Comparison of ENCODE assay signal across 16 cellular contexts in the genomic region with DNA sequence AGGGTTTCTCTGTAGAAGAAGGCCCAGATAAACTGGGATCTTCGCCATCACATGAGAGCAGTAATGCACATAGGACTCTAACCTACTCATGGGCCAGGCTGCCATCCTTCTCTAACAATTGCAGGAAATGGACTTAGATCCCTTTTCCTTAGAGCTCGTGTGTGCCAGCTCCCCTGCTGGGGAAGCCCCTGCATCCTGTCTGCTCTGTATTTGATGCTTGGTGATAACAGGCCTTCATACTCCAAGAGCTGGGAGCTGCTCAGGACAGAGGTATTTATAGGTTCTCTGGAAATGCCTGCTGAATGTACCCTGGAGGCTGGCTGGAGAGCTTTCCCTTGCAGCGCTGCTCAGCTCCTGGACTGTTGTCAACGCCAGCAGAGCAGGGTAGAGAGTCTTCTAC.
DNase-seq lines count a peak whose midpoint lies in the region; ATAC-seq and TF ChIP-seq lines count a peak whose summit lies in the region.
"Had no signal": no experiment of that assay in that cellular context is flagged by ENCODE, and none has a peak within 500 bp of the region (broad histone marks: within the 10 kb centered on the region; RNA-seq: fewer than 3 reads in every experiment).

No MANE protein-coding gene starts in this region.

- H2AFZ ChIP-seq in H9 (ENCODE audit: low read length), result no peak overlapping the region

- H3K4me1 Mint-ChIP-seq in H9, result peaks cover 9 to 11% of the 10 kb centered on the region in 2 experiments
- H3K4me1 Mint-ChIP-seq: CD14-positive monocyte had no signal

- no peaks in the 10 kb centered on the region for H3K23me2 ChIP-seq in H9 (ENCODE audit: insufficient read length, low read depth, low read length, poor library complexity, severe bottlenecking)

- no peaks in the 10 kb centered on the region for H3K9me3 Mint-ChIP-seq in H9
- H3K9me3 Mint-ChIP-seq: activated naive CD4-positive, alpha-beta T cell treated with anti-CD3 and anti-CD28 coated beads, Interleukin-2, amount 10 ng/mL, durations not matched to agents 7 days and 5 days; natural killer cell had no signal

- H3K4me3 ChIP-seq in right cardiac atrium (ENCODE audit: low read length), result no peak overlapping the region
- H3K4me3 ChIP-seq in effector memory CD4-positive, alpha-beta T cell (ENCODE audit: insufficient read depth, low read depth, low read length, poor library complexity, severe bottlenecking), result no peak overlapping the region
- H3K4me3 ChIP-seq: right lobe of liver, SJCRH30, upper lobe of left lung had no signal

- H4K5ac ChIP-seq in H9 (ENCODE audit: insufficient read length, low read depth, low read length), result no peak overlapping the region

- no peak for TF ChIP-seq CTCF in H9 (conservative IDR thresholded peaks at IDR 0.05)

- no peak overlapping the region for H3T11ph ChIP-seq in H9 (ENCODE audit: low read length)

- H2BK5ac ChIP-seq in H9 (ENCODE audit: insufficient read length, low read length), result no peak overlapping the region

- no CpG with 5 or more reads among the region's 4 CpGs for WGBS in H9 (ENCODE audit: extremely low coverage, insufficient read length, low lambda C conversion rate)
- 50% methylated on average over 4 of the region's 4 CpGs for WGBS in right cardiac atrium

- H2BK120ac ChIP-seq in H9 (ENCODE audit: low read depth, low read length, poor library complexity, severe bottlenecking), result no peak overlapping the region

- H3K18ac ChIP-seq in H9 (ENCODE audit: insufficient read length, low read depth, low read length), result no peak overlapping the region

- no peak overlapping the region for H2BK20ac ChIP-seq in H9 (ENCODE audit: low read depth, low read length, poor library complexity, severe bottlenecking)

- no peak overlapping the region for H4K8ac ChIP-seq in H9 (replicated peaks; ENCODE audit: insufficient read length, low read depth, low read length)

- H3K27ac ChIP-seq in H9 (ENCODE audit: insufficient read length, low read depth, low read length) (no peak overlapping the region), right cardiac atrium (ENCODE audit: low read length) (no peak overlapping the region)
- no peak overlapping the region for H3K27ac ChIP-seq in effector memory CD4-positive, alpha-beta T cell (ENCODE audit: insufficient read depth, low read length, poor library complexity, severe bottlenecking)
- H3K27ac ChIP-seq: right lobe of liver, SJCRH30, upper lobe of left lung had no signal

- H3K79me1 ChIP-seq in H9 (ENCODE audit: insufficient read depth, low read depth, low read length, poor library complexity, severe bottlenecking), result no peaks in the 10 kb centered on the region

- H3K4me1 ChIP-seq in H9 (ENCODE audit: insufficient read depth, low read length) (no peaks in the 10 kb centered on the region), right cardiac atrium (ENCODE audit: control insufficient read depth, insufficient read depth, low read length) (peaks cover 4% of the 10 kb centered on the region)
- no peaks in the 10 kb centered on the region for H3K4me1 ChIP-seq in effector memory CD4-positive, alpha-beta T cell (ENCODE audit: control insufficient read depth, insufficient read depth, low read length, poor library complexity, severe bottlenecking)
- H3K4me1 ChIP-seq: right lobe of liver, SJCRH30, upper lobe of left lung had no signal

- H3K27me3 Mint-ChIP-seq in H9 (ENCODE audit: low read depth), result peaks cover 91% of the 10 kb centered on the region

- no peaks in the 10 kb centered on the region for H3K9me3 ChIP-seq in H9 (ENCODE audit: control insufficient read depth, low read depth, low read length)
- H3K9me3 ChIP-seq in right cardiac atrium (ENCODE audit: control insufficient read depth, low read length), result no peaks in the 10 kb centered on the region
- H3K9me3 ChIP-seq in effector memory CD4-positive, alpha-beta T cell (ENCODE audit: control insufficient read depth, low read length), result no peaks in the 10 kb centered on the region
- H3K9me3 ChIP-seq: right lobe of liver, SJCRH30, upper lobe of left lung had no signal

- no peak overlapping the region for H3K9ac ChIP-seq in H9 (ENCODE audit: extremely low read depth, insufficient read length, low read length)

- intact Hi-C loops in right cardiac atrium (cut with DNase I) (no loop called here), sciatic nerve (cut with DNase I) (no loop called here)

- H3K4me3 Mint-ChIP-seq in H9, result no peak overlapping the region
- H3K4me3 Mint-ChIP-seq: activated naive CD4-positive, alpha-beta T cell treated with anti-CD3 and anti-CD28 coated beads, Interleukin-2, amount 10 ng/mL, durations not matched to agents 7 days and 5 days; CD14-positive monocyte; natural killer cell had no signal

- H3K27ac Mint-ChIP-seq in H9, result no peak overlapping the region
- H3K27ac Mint-ChIP-seq: activated naive CD4-positive, alpha-beta T cell treated with anti-CD3 and anti-CD28 coated beads, Interleukin-2, amount 10 ng/mL, durations not matched to agents 7 days and 5 days; CD14-positive monocyte; natural killer cell had no signal

- H3K4me2 ChIP-seq in H9 (ENCODE audit: insufficient read depth, insufficient read length, low read length), result no peak overlapping the region

- H3K14ac ChIP-seq in H9 (ENCODE audit: insufficient read depth, low read length), result no peak overlapping the region

- H3K4ac ChIP-seq in H9 (ENCODE audit: low read depth, low read length), result no peak overlapping the region

- no peak overlapping the region for H3K23ac ChIP-seq in H9 (ENCODE audit: insufficient read length, low read depth, low read length)

- H3K36me3 ChIP-seq in effector memory CD4-positive, alpha-beta T cell (ENCODE audit: control insufficient read depth, insufficient read depth, low read length), result no peaks in the 10 kb centered on the region
- H3K36me3 ChIP-seq: right lobe of liver, SJCRH30, upper lobe of left lung had no signal

- H3K79me2 ChIP-seq in H9 (ENCODE audit: insufficient read depth, low read length), result no peaks in the 10 kb centered on the region

- H4K20me1 ChIP-seq in H9 (ENCODE audit: control insufficient read depth, insufficient read depth, insufficient read length), result no peaks in the 10 kb centered on the region

- no peak overlapping the region for H2BK12ac ChIP-seq in H9 (ENCODE audit: insufficient read length, low read depth, low read length)

- H2AK5ac ChIP-seq in H9 (ENCODE audit: insufficient read length, low read length), result no peak overlapping the region

- no peak overlapping the region for H4K91ac ChIP-seq in H9 (ENCODE audit: insufficient read length, low read depth, low read length)

- peaks cover 26% of the 10 kb centered on the region; the same call in 1 of the 2 replicates for H3K27me3 ChIP-seq in H9 (ENCODE audit: insufficient read depth, low read length)
- H3K27me3 ChIP-seq in right cardiac atrium (ENCODE audit: control insufficient read depth, insufficient read depth), result no peaks in the 10 kb centered on the region
- H3K27me3 ChIP-seq in effector memory CD4-positive, alpha-beta T cell (replicated peaks; ENCODE audit: control insufficient read depth, insufficient read depth, low read length, poor library complexity, severe bottlenecking), result no peaks in the 10 kb centered on the region
- H3K27me3 ChIP-seq: right lobe of liver, SJCRH30, upper lobe of left lung had no signal

- no peaks in the 10 kb centered on the region for H3K36me3 Mint-ChIP-seq in H9 (ENCODE audit: insufficient read depth in 1 of 3, low read depth in 3 of 3)
- H3K36me3 Mint-ChIP-seq: activated naive CD4-positive, alpha-beta T cell treated with anti-CD3 and anti-CD28 coated beads, Interleukin-2, amount 10 ng/mL, durations not matched to agents 7 days and 5 days; CD14-positive monocyte; natural killer cell had no signal

- H2BK15ac ChIP-seq in H9 (ENCODE audit: low read depth, low read length), result no peak overlapping the region

- ATAC-seq in SK-N-SH treated with all-trans-retinoic acid at 6 μM for 48 hours (peak; percentile 97), right cardiac atrium (peak; percentile 70 to 92), sciatic nerve (peak; percentile 62)
- ATAC-seq: natural killer cell had no signal

- DNase-seq in H9 (peak; percentile 31), right cardiac atrium (peak in 2 of 3 donors; percentile 40 to 54), sciatic nerve (ENCODE audit: low spot score) (no peak), medulla oblongata (ENCODE audit: extremely low spot score) (no peak)
- DNase-seq in effector memory CD4-positive, alpha-beta T cell, result no peak
- no peak for DNase-seq in activated CD4-positive, CD25-positive, alpha-beta regulatory T cell treated with anti-CD3 and anti-CD28 coated beads, Interleukin-2, amount 50 U/mL, for 72 hours
- DNase-seq: activated naive CD4-positive, alpha-beta T cell treated with anti-CD3 and anti-CD28 coated beads, Interleukin-2, amount 10 ng/mL, durations not matched to agents 7 days and 5 days; GDM1; kidney glomerular epithelial cell; natural killer cell; right lobe of liver; SJCRH30; stimulated activated CD4-positive, alpha-beta T cell treated with anti-CD3 and anti-CD28 coated beads, Interleukin-4, amount 100 ng/mL, for 4 hours had no signal

- no peak overlapping the region for H3K56ac ChIP-seq in H9 (ENCODE audit: insufficient read length, low read depth, low read length)

TF ChIP-seq in SK-N-SH treated with all-trans-retinoic acid at 6 μM for 48 hours, 23 proteins besides CTCF, POLR2A, EP300 and RAD21 (continues in another document):
- TF ChIP-seq ZNF565 (CRISPR knock-in tag; conservative IDR thresholded peaks at IDR 0.05; ENCODE audit: low read depth) (0 out of 2 replicates have a peak, but pooled peaks have one; percentile 56), SNAI2 (CRISPR knock-in tag; IDR thresholded peaks at IDR 0.05) (0 out of 2 replicates have a peak, but pooled peaks have one; percentile 12)
- TF ChIP-seq, protein P1, sequence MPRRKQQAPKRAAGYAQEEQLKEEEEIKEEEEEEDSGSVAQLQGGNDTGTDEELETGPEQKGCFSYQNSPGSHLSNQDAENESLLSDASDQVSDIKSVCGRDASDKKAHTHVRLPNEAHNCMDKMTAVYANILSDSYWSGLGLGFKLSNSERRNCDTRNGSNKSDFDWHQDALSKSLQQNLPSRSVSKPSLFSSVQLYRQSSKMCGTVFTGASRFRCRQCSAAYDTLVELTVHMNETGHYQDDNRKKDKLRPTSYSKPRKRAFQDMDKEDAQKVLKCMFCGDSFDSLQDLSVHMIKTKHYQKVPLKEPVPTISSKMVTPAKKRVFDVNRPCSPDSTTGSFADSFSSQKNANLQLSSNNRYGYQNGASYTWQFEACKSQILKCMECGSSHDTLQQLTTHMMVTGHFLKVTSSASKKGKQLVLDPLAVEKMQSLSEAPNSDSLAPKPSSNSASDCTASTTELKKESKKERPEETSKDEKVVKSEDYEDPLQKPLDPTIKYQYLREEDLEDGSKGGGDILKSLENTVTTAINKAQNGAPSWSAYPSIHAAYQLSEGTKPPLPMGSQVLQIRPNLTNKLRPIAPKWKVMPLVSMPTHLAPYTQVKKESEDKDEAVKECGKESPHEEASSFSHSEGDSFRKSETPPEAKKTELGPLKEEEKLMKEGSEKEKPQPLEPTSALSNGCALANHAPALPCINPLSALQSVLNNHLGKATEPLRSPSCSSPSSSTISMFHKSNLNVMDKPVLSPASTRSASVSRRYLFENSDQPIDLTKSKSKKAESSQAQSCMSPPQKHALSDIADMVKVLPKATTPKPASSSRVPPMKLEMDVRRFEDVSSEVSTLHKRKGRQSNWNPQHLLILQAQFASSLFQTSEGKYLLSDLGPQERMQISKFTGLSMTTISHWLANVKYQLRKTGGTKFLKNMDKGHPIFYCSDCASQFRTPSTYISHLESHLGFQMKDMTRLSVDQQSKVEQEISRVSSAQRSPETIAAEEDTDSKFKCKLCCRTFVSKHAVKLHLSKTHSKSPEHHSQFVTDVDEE (CRISPR knock-in tag; IDR thresholded peaks at IDR 0.05), result peak; percentile 77; the same call in 1 of the 2 replicates

Comparison
In these comparisons a context has a peak if more than half of its experiments do, and no peak if none do; other contexts are left out.
1. DNase-seq: peak in H9 (single experiment) and right cardiac atrium (2 of 3); none in sciatic nerve (single experiment), effector memory CD4-positive, alpha-beta T cell (0 of 3), activated CD4-positive, CD25-positive, alpha-beta regulatory T cell treated with anti-CD3 and anti-CD28 coated beads, Interleukin-2, amount 50 U/mL, for 72 hours (single experiment) and medulla oblongata (single experiment).
2. Peak in every context shown above with its lines, with median percentiles within 50 percentile points of each other: ATAC-seq.